Comparison of ENCODE assay signal across 17 cellular contexts in the genomic region with DNA sequence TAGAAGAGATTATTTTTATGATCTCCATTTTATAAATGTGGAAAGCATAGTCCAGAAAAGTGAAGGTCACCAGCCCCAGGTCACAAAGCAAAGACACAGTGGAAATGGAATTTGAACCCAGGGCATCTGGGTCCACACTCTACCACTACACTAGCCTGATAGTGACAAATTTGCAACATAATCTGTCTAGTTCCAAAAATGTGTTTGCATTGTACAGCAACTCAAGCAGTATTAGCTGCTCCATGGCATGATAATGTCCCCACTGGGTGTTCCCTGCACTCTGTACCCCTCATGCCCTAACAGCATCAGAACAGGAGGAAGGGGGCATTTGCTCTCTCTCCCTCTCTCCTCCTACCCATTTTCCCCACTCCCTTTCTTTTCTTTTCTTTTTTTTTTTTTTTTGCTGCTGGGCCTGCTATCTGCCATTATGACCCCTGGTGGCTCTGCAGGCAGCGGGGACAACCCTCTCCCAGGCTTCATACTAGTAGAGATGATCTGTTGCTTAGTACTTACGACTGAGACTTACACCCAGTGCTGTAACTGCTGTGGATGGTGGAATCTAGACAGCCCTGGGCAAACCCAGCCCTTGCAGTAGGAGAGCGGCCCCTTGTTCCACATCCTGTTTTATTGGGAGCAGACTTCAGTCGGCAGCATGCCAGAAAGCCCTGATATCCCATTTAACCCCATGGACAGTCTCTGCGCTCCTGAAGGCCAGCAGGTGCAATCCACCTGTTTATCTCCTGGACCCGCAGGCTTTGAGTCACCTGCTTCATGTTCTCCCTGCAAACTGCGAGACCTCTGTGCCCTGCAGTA.
DNase-seq lines count a peak whose midpoint lies in the region; ATAC-seq and TF ChIP-seq lines count a peak whose summit lies in the region.
"Had no signal": no experiment of that assay in that cellular context is flagged by ENCODE, and none has a peak within 500 bp of the region (broad histone marks: within the 10 kb centered on the region; RNA-seq: fewer than 3 reads in every experiment).

No MANE protein-coding gene starts in this region.

- POLR2A ChIA-PET in activated CD4-positive, alpha-beta memory T cell treated with anti-CD3 and anti-CD28 coated beads for 36 hours (lab: Charles Lee), result no interaction called here

- no peak overlapping the region for H2AFZ ChIP-seq in OCI-LY3 (ENCODE audit: low read depth, low read length)
- H2AFZ ChIP-seq: GM23338 had no signal

- no peaks in the 10 kb centered on the region for H3K27me3 Mint-ChIP-seq in activated CD4-positive, alpha-beta memory T cell treated with anti-CD3 and anti-CD28 coated beads for 36 hours

- no peak overlapping the region for H3K27ac Mint-ChIP-seq in activated CD4-positive, alpha-beta memory T cell treated with anti-CD3 and anti-CD28 coated beads for 36 hours
- H3K27ac Mint-ChIP-seq: GM23338; stimulated activated memory B cell treated with anti-CD40 and anti-IgM and Interleukin-4, amounts not matched to agents 10 μg/mL and 1 μg/mL and 100 μg/mL, for 72 hours had no signal

- H3K4me2 ChIP-seq in OCI-LY3 (ENCODE audit: low read length), result no peak overlapping the region
- H3K4me2 ChIP-seq: GM23338 had no signal

- no peak for TF ChIP-seq POLR2A in esophagus squamous epithelium (IDR thresholded peaks at IDR 0.05)

- H3K4me1 ChIP-seq in OCI-LY3 (ENCODE audit: low read length) (peaks cover 60% of the 10 kb centered on the region), esophagus squamous epithelium (peaks cover 6 to 20% (median 14%) of the 10 kb centered on the region in 3 donors)
- H3K4me1 ChIP-seq: upper lobe of left lung had no signal

- no peak overlapping the region for H3K4me3 Mint-ChIP-seq in activated CD4-positive, alpha-beta memory T cell treated with anti-CD3 and anti-CD28 coated beads for 36 hours
- H3K4me3 Mint-ChIP-seq: GM23338; stimulated activated memory B cell treated with anti-CD40 and anti-IgM and Interleukin-4, amounts not matched to agents 10 μg/mL and 1 μg/mL and 100 μg/mL, for 72 hours had no signal

- no peak for ATAC-seq in GM21737 (IDR thresholded peaks at IDR 0.05; ENCODE audit: unreplicated experiment)
- ATAC-seq in HG02852 (IDR thresholded peaks at IDR 0.05; ENCODE audit: unreplicated experiment), result no peak
- ATAC-seq: GM23338; left lobe of liver; stimulated activated memory B cell treated with anti-CD40 and anti-IgM and Interleukin-4, amounts not matched to agents 10 μg/mL and 1 μg/mL and 100 μg/mL, for 72 hours had no signal

- H3K36me3 ChIP-seq in OCI-LY3 (replicated peaks; ENCODE audit: low read depth, low read length) (peaks cover 9% of the 10 kb centered on the region), esophagus squamous epithelium (no peaks in the 10 kb centered on the region)
- H3K36me3 ChIP-seq: ovary, upper lobe of left lung had no signal

- no peaks in the 10 kb centered on the region for H3K9me3 Mint-ChIP-seq in activated CD4-positive, alpha-beta memory T cell treated with anti-CD3 and anti-CD28 coated beads for 36 hours
- H3K9me3 Mint-ChIP-seq: GM23338 had no signal

- H3K9me3 ChIP-seq in OCI-LY3 (ENCODE audit: insufficient read depth, low read length), result no peaks in the 10 kb centered on the region
- H3K9me3 ChIP-seq in esophagus squamous epithelium, result no peaks in the 10 kb centered on the region
- H3K9me3 ChIP-seq: ovary, upper lobe of left lung had no signal

- no peak overlapping the region; the same call in 1 of the 2 replicates for H3K9ac ChIP-seq in OCI-LY3 (ENCODE audit: low read length)

- H3K27me3 ChIP-seq in OCI-LY3 (ENCODE audit: low read depth, low read length), result no peaks in the 10 kb centered on the region
- H3K27me3 ChIP-seq in esophagus squamous epithelium, result no peaks in the 10 kb centered on the region
- H3K27me3 ChIP-seq: ovary, upper lobe of left lung had no signal

- no peaks in the 10 kb centered on the region for H3K36me3 Mint-ChIP-seq in activated CD4-positive, alpha-beta memory T cell treated with anti-CD3 and anti-CD28 coated beads for 36 hours

- H4K20me1 ChIP-seq in OCI-LY3 (ENCODE audit: insufficient read depth, low read length), result no peaks in the 10 kb centered on the region

- intact Hi-C loops in esophagus squamous epithelium (cut with DNase I), result no loop called here
- intact Hi-C loops in activated CD4-positive, alpha-beta memory T cell treated with anti-CD3 and anti-CD28 coated beads for 36 hours (cut with micrococcal nuclease), result no loop called here

- H3K79me2 ChIP-seq in OCI-LY3 (ENCODE audit: low read length), result peaks cover 5% of the 10 kb centered on the region

- H3K4me3 ChIP-seq in OCI-LY3 (ENCODE audit: low read length), result no peak overlapping the region
- H3K4me3 ChIP-seq in esophagus squamous epithelium, result no peak overlapping the region
- H3K4me3 ChIP-seq: GM23338, ovary, upper lobe of left lung had no signal

- 60 to 100% methylated on average over 1 to 4 of the region's 7 CpGs for WGBS in esophagus squamous epithelium, 2 donors

- H3K4me1 Mint-ChIP-seq in activated CD4-positive, alpha-beta memory T cell treated with anti-CD3 and anti-CD28 coated beads for 36 hours (ENCODE audit: low read depth), result peaks cover 29% of the 10 kb centered on the region

- peak; percentile 6; the same call in 1 of the 2 replicates for TF ChIP-seq CTCF in OCI-LY3 (IDR thresholded peaks at IDR 0.05; ENCODE audit: low read depth, low read length)
- TF ChIP-seq CTCF in esophagus squamous epithelium (IDR thresholded peaks at IDR 0.05), result no peak

- peak; percentile 54 for DNase-seq in NCI-H748 (lab: John Stamatoyannopoulos, UW; ENCODE audit: unreplicated experiment)
- no peak for DNase-seq in NCI-H748 treated with DMSO at 0.1 percent for 48 hours (lab: John Stamatoyannopoulos, UW)
- DNase-seq in islet precursor cell, result peak; percentile 74
- no peak for DNase-seq in esophagus squamous epithelium (lab: John Stamatoyannopoulos, UW)
- no peak for DNase-seq in activated CD4-positive, alpha-beta memory T cell treated with anti-CD3 and anti-CD28 coated beads for 36 hours
- DNase-seq: activated CD4-positive, CD25-positive, alpha-beta regulatory T cell treated with anti-CD3 and anti-CD28 coated beads, Interleukin-2, amount 50 U/mL, for 72 hours; activated gamma-delta T cell treated with Interleukin-2 at 50 U/mL for 16 hours; foreskin fibroblast; ovary; Right ventricle myocardium superior; upper lobe of left lung had no signal

- no peak overlapping the region for H3K27ac ChIP-seq in OCI-LY3 (ENCODE audit: low read length)
- no peak overlapping the region for H3K27ac ChIP-seq in esophagus squamous epithelium
- H3K27ac ChIP-seq: ovary, upper lobe of left lung had no signal

- CTCF ChIA-PET in activated CD4-positive, alpha-beta memory T cell treated with anti-CD3 and anti-CD28 coated beads for 36 hours (lab: Charles Lee), result no interaction called here

Comparison
In these comparisons a context has a peak if more than half of its experiments do, and no peak if none do; other contexts are left out.
1. DNase-seq: peak in NCI-H748 (single experiment) and islet precursor cell (single experiment); none in NCI-H748 treated with DMSO at 0.1 percent for 48 hours (single experiment), esophagus squamous epithelium (single experiment) and activated CD4-positive, alpha-beta memory T cell treated with anti-CD3 and anti-CD28 coated beads for 36 hours (single experiment).